ENCODE assay signal across 2 cellular contexts in genomic region chr6:2911171-2911570, GRCh38.
TF ChIP-seq lines count a peak whose summit lies in the region.

No MANE protein-coding gene starts in this region.

TF ChIP-seq in H1, 55 proteins besides CTCF, POLR2A, EP300 and RAD21:
- no peak for TF ChIP-seq ATF3 (IDR thresholded peaks at IDR 0.05; ENCODE audit: insufficient read depth, low read depth, low read length)

TF ChIP-seq in GM23338, 12 proteins besides CTCF, POLR2A, EP300 and RAD21:
- TF ChIP-seq CREB1 (CRISPR knock-in tag; IDR thresholded peaks at IDR 0.05; ENCODE audit: low read depth), result no peak
